ENCODE assay signal across 1 cellular context in the genomic region with DNA sequence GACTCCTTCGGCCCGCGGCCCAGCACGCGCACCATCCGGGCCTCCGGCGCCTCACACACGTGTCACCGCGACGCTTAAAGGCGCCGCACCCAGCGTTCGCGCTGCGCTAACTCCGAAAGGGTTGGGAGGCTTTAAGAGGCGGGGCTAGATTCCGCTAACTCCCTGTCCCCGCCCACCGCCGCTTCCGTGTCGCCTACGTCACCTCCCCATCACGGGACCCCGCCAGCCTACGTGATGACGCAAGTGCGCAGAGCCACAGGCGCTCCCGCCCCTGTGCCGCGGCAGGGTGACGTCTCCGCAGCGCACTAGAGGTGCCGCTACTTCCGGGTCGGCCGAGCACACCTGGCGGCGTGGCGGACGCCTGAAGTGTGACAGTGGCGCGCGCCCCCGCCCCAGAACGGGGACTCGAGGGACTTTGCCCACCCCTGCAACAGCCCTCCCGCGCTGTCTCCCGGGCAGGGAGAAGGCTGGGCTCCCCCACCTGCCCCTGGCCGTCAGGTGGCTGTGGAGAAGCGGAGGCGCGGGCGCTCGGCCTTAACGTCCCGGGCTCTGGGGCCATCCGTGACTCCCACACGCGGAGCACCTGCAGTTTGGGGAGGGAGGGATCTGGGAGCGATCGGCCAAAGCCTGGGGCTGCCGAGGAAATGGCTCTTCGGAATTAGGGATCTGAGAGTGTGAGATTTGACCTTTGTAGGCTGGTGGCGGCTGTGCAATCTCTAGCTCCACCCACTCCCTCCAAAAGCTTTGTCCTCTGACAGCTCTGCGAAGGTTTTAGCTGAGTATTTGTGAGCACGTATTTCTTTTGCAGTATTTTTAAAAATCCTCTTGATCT.
A peak's percentile ranks its signal among the peaks of the same experiment; 100 is the strongest.
TF ChIP-seq lines count a peak whose summit lies in the region.

A gene (minus strand): TSS at position 35 of the 832 bp plus-strand sequence. CDS start 4,451 bp downstream, outside the sequence.

TF ChIP-seq in HepG2, 621 proteins besides CTCF, POLR2A, EP300 and RAD21 (continued from another document and continues in another):
- TF ChIP-seq, protein P1, sequence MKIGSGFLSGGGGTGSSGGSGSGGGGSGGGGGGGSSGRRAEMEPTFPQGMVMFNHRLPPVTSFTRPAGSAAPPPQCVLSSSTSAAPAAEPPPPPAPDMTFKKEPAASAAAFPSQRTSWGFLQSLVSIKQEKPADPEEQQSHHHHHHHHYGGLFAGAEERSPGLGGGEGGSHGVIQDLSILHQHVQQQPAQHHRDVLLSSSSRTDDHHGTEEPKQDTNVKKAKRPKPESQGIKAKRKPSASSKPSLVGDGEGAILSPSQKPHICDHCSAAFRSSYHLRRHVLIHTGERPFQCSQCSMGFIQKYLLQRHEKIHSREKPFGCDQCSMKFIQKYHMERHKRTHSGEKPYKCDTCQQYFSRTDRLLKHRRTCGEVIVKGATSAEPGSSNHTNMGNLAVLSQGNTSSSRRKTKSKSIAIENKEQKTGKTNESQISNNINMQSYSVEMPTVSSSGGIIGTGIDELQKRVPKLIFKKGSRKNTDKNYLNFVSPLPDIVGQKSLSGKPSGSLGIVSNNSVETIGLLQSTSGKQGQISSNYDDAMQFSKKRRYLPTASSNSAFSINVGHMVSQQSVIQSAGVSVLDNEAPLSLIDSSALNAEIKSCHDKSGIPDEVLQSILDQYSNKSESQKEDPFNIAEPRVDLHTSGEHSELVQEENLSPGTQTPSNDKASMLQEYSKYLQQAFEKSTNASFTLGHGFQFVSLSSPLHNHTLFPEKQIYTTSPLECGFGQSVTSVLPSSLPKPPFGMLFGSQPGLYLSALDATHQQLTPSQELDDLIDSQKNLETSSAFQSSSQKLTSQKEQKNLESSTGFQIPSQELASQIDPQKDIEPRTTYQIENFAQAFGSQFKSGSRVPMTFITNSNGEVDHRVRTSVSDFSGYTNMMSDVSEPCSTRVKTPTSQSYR (CRISPR knock-in tag; IDR thresholded peaks at IDR 0.05; ENCODE audit: borderline replicate concordance), result peak; percentile 46; the same call in 1 of the 2 replicates
- TF ChIP-seq, protein P2, sequence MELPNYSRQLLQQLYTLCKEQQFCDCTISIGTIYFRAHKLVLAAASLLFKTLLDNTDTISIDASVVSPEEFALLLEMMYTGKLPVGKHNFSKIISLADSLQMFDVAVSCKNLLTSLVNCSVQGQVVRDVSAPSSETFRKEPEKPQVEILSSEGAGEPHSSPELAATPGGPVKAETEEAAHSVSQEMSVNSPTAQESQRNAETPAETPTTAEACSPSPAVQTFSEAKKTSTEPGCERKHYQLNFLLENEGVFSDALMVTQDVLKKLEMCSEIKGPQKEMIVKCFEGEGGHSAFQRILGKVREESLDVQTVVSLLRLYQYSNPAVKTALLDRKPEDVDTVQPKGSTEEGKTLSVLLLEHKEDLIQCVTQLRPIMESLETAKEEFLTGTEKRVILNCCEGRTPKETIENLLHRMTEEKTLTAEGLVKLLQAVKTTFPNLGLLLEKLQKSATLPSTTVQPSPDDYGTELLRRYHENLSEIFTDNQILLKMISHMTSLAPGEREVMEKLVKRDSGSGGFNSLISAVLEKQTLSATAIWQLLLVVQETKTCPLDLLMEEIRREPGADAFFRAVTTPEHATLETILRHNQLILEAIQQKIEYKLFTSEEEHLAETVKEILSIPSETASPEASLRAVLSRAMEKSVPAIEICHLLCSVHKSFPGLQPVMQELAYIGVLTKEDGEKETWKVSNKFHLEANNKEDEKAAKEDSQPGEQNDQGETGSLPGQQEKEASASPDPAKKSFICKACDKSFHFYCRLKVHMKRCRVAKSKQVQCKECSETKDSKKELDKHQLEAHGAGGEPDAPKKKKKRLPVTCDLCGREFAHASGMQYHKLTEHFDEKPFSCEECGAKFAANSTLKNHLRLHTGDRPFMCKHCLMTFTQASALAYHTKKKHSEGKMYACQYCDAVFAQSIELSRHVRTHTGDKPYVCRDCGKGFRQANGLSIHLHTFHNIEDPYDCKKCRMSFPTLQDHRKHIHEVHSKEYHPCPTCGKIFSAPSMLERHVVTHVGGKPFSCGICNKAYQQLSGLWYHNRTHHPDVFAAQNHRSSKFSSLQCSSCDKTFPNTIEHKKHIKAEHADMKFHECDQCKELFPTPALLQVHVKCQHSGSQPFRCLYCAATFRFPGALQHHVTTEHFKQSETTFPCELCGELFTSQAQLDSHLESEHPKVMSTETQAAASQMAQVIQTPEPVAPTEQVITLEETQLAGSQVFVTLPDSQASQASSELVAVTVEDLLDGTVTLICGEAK (IDR thresholded peaks at IDR 0.05), result no peak
- TF ChIP-seq, protein P2 (CRISPR knock-in tag; IDR thresholded peaks at IDR 0.05), result peak; percentile 83; the same call in 1 of the 2 replicates
- TF ChIP-seq RBM39 (IDR thresholded peaks at IDR 0.05; ENCODE audit: low read depth, low read length, poor library complexity, severe bottlenecking) (no peak), EHMT2 (IDR thresholded peaks at IDR 0.05; ENCODE audit: borderline replicate concordance, low read depth, low read length) (no peak), ZNF558 (CRISPR knock-in tag; IDR thresholded peaks at IDR 0.05; ENCODE audit: borderline replicate concordance) (peak; percentile 80; the same call in 1 of the 2 replicates), ZNF605 (CRISPR knock-in tag; IDR thresholded peaks at IDR 0.05) (peak; percentile 81), NFYC (CRISPR knock-in tag; IDR thresholded peaks at IDR 0.05) (peak; percentile 57; the same call in 1 of the 2 replicates), STAG1 (CRISPR knock-in tag; IDR thresholded peaks at IDR 0.05) (peak; percentile 35), SYNCRIP (IDR thresholded peaks at IDR 0.05; ENCODE audit: insufficient read depth, low read depth, low read length) (no peak), ARHGAP35 (CRISPR knock-in tag; IDR thresholded peaks at IDR 0.05; ENCODE audit: borderline replicate concordance) (peak; percentile 96), MBD4 (IDR thresholded peaks at IDR 0.05; ENCODE audit: borderline replicate concordance, low read length) (no peak), PHF21A (CRISPR knock-in tag; IDR thresholded peaks at IDR 0.05) (peak; percentile 69), MEIS2 (CRISPR knock-in tag; IDR thresholded peaks at IDR 0.05) (peak; percentile 94), ZNF17 (CRISPR knock-in tag; IDR thresholded peaks at IDR 0.05) (0 out of 2 replicates have a peak, but pooled peaks have one; percentile 73), NCOA2 (CRISPR knock-in tag; IDR thresholded peaks at IDR 0.05) (peak; percentile 57), FOSL2 (CRISPR knock-in tag; IDR thresholded peaks at IDR 0.05) (peak; percentile 82), SIX4 (CRISPR knock-in tag; IDR thresholded peaks at IDR 0.05) (peak; percentile 49; the same call in 1 of the 2 replicates), ZBTB8A (CRISPR knock-in tag; IDR thresholded peaks at IDR 0.05; ENCODE audit: borderline replicate concordance, low read depth) (no peak; the same call in 1 of the 2 replicates), SRSF9 (IDR thresholded peaks at IDR 0.05; ENCODE audit: borderline replicate concordance, insufficient read depth, low read depth, low read length, poor library complexity, severe bottlenecking) (no peak), ZNF296 (CRISPR knock-in tag; conservative IDR thresholded peaks at IDR 0.05) (no peak), SUZ12 (IDR thresholded peaks at IDR 0.05; ENCODE audit: low read depth, low read length) (no peak), MXI1 (IDR thresholded peaks at IDR 0.05; ENCODE audit: borderline replicate concordance, low read depth, low read length) (peak; percentile 97; the same call in 1 of the 3 replicates), ZNF468 (CRISPR knock-in tag; IDR thresholded peaks at IDR 0.05) (no peak), PHF8 (CRISPR knock-in tag; IDR thresholded peaks at IDR 0.05) (peak; percentile 98), ZFP37 (CRISPR knock-in tag; IDR thresholded peaks at IDR 0.05; ENCODE audit: borderline replicate concordance) (peak; percentile 91; the same call in 1 of the 2 replicates)
- TF ChIP-seq, protein P3, sequence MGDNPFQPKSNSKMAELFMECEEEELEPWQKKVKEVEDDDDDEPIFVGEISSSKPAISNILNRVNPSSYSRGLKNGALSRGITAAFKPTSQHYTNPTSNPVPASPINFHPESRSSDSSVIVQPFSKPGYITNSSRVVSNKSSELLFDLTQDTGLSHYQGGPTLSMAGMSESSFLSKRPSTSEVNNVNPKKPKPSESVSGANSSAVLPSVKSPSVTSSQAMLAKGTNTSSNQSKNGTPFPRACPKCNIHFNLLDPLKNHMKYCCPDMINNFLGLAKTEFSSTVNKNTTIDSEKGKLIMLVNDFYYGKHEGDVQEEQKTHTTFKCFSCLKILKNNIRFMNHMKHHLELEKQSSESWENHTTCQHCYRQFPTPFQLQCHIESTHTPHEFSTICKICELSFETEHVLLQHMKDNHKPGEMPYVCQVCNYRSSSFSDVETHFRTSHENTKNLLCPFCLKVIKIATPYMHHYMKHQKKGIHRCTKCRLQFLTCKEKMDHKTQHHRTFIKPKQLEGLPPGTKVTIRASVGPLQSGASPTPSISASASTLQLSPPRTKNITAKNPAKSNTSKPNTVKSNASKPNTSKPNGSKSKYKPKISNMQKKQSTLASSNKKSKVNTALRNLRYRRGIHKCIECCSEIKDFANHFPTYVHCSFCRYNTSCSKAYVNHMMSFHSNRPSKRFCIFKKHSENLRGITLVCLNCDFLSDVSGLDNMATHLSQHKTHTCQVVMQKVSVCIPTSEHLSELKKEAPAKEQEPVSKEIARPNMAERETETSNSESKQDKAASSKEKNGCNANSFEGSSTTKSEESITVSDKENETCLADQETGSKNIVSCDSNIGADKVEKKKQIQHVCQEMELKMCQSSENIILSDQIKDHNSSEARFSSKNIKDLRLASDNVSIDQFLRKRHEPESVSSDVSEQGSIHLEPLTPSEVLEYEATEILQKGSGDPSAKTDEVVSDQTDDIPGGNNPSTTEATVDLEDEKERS (CRISPR knock-in tag; IDR thresholded peaks at IDR 0.05), result peak; percentile 97
- TF ChIP-seq, protein P4, sequence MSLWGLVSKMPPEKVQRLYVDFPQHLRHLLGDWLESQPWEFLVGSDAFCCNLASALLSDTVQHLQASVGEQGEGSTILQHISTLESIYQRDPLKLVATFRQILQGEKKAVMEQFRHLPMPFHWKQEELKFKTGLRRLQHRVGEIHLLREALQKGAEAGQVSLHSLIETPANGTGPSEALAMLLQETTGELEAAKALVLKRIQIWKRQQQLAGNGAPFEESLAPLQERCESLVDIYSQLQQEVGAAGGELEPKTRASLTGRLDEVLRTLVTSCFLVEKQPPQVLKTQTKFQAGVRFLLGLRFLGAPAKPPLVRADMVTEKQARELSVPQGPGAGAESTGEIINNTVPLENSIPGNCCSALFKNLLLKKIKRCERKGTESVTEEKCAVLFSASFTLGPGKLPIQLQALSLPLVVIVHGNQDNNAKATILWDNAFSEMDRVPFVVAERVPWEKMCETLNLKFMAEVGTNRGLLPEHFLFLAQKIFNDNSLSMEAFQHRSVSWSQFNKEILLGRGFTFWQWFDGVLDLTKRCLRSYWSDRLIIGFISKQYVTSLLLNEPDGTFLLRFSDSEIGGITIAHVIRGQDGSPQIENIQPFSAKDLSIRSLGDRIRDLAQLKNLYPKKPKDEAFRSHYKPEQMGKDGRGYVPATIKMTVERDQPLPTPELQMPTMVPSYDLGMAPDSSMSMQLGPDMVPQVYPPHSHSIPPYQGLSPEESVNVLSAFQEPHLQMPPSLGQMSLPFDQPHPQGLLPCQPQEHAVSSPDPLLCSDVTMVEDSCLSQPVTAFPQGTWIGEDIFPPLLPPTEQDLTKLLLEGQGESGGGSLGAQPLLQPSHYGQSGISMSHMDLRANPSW (CRISPR knock-in tag; IDR thresholded peaks at IDR 0.05; ENCODE audit: borderline replicate concordance), result peak; percentile 96
- TF ChIP-seq, protein P5, sequence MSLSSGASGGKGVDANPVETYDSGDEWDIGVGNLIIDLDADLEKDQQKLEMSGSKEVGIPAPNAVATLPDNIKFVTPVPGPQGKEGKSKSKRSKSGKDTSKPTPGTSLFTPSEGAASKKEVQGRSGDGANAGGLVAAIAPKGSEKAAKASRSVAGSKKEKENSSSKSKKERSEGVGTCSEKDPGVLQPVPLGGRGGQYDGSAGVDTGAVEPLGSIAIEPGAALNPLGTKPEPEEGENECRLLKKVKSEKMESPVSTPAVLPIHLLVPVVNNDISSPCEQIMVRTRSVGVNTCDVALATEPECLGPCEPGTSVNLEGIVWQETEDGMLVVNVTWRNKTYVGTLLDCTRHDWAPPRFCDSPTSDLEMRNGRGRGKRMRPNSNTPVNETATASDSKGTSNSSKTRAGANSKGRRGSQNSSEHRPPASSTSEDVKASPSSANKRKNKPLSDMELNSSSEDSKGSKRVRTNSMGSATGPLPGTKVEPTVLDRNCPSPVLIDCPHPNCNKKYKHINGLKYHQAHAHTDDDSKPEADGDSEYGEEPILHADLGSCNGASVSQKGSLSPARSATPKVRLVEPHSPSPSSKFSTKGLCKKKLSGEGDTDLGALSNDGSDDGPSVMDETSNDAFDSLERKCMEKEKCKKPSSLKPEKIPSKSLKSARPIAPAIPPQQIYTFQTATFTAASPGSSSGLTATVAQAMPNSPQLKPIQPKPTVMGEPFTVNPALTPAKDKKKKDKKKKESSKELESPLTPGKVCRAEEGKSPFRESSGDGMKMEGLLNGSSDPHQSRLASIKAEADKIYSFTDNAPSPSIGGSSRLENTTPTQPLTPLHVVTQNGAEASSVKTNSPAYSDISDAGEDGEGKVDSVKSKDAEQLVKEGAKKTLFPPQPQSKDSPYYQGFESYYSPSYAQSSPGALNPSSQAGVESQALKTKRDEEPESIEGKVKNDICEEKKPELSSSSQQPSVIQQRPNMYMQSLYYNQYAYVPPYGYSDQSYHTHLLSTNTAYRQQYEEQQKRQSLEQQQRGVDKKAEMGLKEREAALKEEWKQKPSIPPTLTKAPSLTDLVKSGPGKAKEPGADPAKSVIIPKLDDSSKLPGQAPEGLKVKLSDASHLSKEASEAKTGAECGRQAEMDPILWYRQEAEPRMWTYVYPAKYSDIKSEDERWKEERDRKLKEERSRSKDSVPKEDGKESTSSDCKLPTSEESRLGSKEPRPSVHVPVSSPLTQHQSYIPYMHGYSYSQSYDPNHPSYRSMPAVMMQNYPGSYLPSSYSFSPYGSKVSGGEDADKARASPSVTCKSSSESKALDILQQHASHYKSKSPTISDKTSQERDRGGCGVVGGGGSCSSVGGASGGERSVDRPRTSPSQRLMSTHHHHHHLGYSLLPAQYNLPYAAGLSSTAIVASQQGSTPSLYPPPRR (CRISPR knock-in tag; IDR thresholded peaks at IDR 0.05; ENCODE audit: borderline replicate concordance), result peak; percentile 86
